In genomic region chrX:113982766-113983165, GRCh38 we compare ENCODE assay signal across 23 cellular contexts.
"Had no signal": no experiment of that assay in that cellular context is flagged by ENCODE, and none has a peak within 500 bp of the region (broad histone marks: within the 10 kb centered on the region; RNA-seq: fewer than 3 reads in every experiment).

No MANE protein-coding gene starts in this region.

- H3K9me3 ChIP-seq: esophagus muscularis mucosa, gastroesophageal sphincter, heart left ventricle, left lung, lower lobe of right lung had no signal

- H3K27ac ChIP-seq: coronary artery, dorsolateral prefrontal cortex, esophagus muscularis mucosa, foreskin keratinocyte, gastroesophageal sphincter, heart left ventricle, hepatocyte, left lung, lower lobe of right lung had no signal

- FAIRE-seq: endothelial cell of umbilical vein, frontal cortex, kidney had no signal

- H3K27me3 ChIP-seq: esophagus muscularis mucosa, foreskin keratinocyte, gastroesophageal sphincter, hepatocyte, left lung had no signal

- H3K4me1 ChIP-seq: esophagus muscularis mucosa, foreskin keratinocyte, gastroesophageal sphincter, heart left ventricle, left lung, lower lobe of right lung had no signal

- DNase-seq: cerebellar nuclear complex; dermis blood vessel endothelial cell; dorsolateral prefrontal cortex; effector CD4-positive, alpha-beta T cell; effector memory CD4-positive, alpha-beta T cell; foreskin keratinocyte; glutamatergic neuron; heart left ventricle; hypothalamus; immature natural killer cell; islet precursor cell; kidney; kidney glomerular epithelial cell; left lung; left ventricle myocardium superior; lower lobe of right lung; mesenchymal stem cell had no signal

- ATAC-seq: foreskin keratinocyte, gastroesophageal sphincter, heart left ventricle, left lung, left ventricle myocardium superior, lower lobe of right lung had no signal

- H3K36me3 ChIP-seq: esophagus muscularis mucosa, gastroesophageal sphincter, heart left ventricle, left lung, lower lobe of right lung had no signal

- H3K4me3 ChIP-seq: coronary artery, dorsolateral prefrontal cortex, esophagus muscularis mucosa, gastroesophageal sphincter, heart left ventricle, hepatocyte, left lung, lower lobe of right lung had no signal
